In the genomic region with DNA sequence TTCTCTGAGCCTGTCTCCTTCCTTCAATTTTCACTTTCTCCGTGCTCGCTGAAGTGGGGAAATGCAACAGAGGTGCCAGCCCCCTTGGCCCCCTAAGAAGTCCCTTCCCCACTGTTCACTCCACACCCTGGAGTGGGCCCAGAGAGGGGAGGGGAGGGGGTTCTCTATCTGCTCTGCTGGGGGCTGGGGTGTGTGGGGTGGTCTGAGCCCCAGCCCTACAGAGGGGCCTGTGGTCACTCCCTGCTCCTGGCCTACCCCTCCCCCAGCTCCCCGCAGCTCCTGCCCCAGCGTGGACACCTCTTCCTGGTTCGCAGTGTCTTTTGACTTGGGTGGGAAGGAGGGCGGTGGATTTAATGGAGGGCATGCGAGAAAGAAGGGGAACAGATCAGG, we compare ENCODE assay signal across 6 cellular contexts. TPM values are rescaled to one million over a fixed set of nuclear protein-coding genes. Genes with fewer than 3 reads are reported as not detected.
DNase-seq lines count a peak whose midpoint lies in the region; ATAC-seq and TF ChIP-seq lines count a peak whose summit lies in the region.

No MANE protein-coding gene starts in this region.

- H2BK5ac ChIP-seq in mesendoderm (ENCODE audit: low read length) = no peak overlapping the region

- H3K27me3 ChIP-seq in mesendoderm (ENCODE audit: insufficient read depth, low read length, poor library complexity) = no peaks in the 10 kb centered on the region

- H2BK15ac ChIP-seq in mesendoderm (replicated peaks; ENCODE audit: low read depth) = no peak overlapping the region

- no peak for TF ChIP-seq CTCF in C4-2B (conservative IDR thresholded peaks at IDR 0.05)

- H3K4me1 Mint-ChIP-seq in activated naive CD8-positive, alpha-beta T cell treated with anti-CD3 and anti-CD28 coated beads, Interleukin-2, amount 10 ng/mL, durations not matched to agents 7 days and 5 days = peaks cover 19% of the 10 kb centered on the region

- peaks cover 5% of the 10 kb centered on the region for H3K36me3 ChIP-seq in mesendoderm (ENCODE audit: control insufficient read depth, insufficient read depth, low read length)

- H3K27ac Mint-ChIP-seq in activated naive CD8-positive, alpha-beta T cell treated with anti-CD3 and anti-CD28 coated beads, Interleukin-2, amount 10 ng/mL, durations not matched to agents 7 days and 5 days = no peak overlapping the region

- no peak overlapping the region for H4K8ac ChIP-seq in mesendoderm (ENCODE audit: low read depth, low read length)

- H3K56ac ChIP-seq in mesendoderm (ENCODE audit: low read length) = peak overlapping the region; percentile 97

- peaks cover 16% of the 10 kb centered on the region for H3K79me1 ChIP-seq in mesendoderm (ENCODE audit: low read length)

- H3K4me1 ChIP-seq in mesendoderm (ENCODE audit: control insufficient read depth, low read depth, low read length) = peaks cover 13% of the 10 kb centered on the region

- no peak overlapping the region for H2BK120ac ChIP-seq in mesendoderm (ENCODE audit: low read depth, low read length)

- H3K27ac ChIP-seq in C4-2B (peak overlapping the region; percentile 89), mesendoderm (ENCODE audit: low read depth, low read length) (no peak overlapping the region)

- no peak for ATAC-seq in activated naive CD8-positive, alpha-beta T cell treated with anti-CD3 and anti-CD28 coated beads, Interleukin-2, amount 10 ng/mL, durations not matched to agents 7 days and 5 days (ENCODE audit: low read depth)
- ATAC-seq in GM21576 (IDR thresholded peaks at IDR 0.05; ENCODE audit: unreplicated experiment) (no peak), HG03439 (IDR thresholded peaks at IDR 0.05; ENCODE audit: unreplicated experiment) (no peak)

- H3K36me3 Mint-ChIP-seq in activated naive CD8-positive, alpha-beta T cell treated with anti-CD3 and anti-CD28 coated beads, Interleukin-2, amount 10 ng/mL, durations not matched to agents 7 days and 5 days = peaks cover 3% of the 10 kb centered on the region

- H3K4me2 ChIP-seq in mesendoderm (ENCODE audit: low read length) = peak overlapping the region; percentile 86

- peak overlapping the region; percentile 66 for H3K4ac ChIP-seq in mesendoderm (ENCODE audit: low read depth, low read length)

- peak overlapping the region; percentile 72 for H3K4me3 Mint-ChIP-seq in activated naive CD8-positive, alpha-beta T cell treated with anti-CD3 and anti-CD28 coated beads, Interleukin-2, amount 10 ng/mL, durations not matched to agents 7 days and 5 days

- no CpG with 5 or more reads among the region's 7 CpGs for whole genome bisulfite sequencing in mesendoderm (ENCODE audit: extremely low coverage, insufficient coverage, low lambda C conversion rate)

- peak overlapping the region; percentile 85 for H3K23ac ChIP-seq in mesendoderm (ENCODE audit: low read length)

- H3K9me3 Mint-ChIP-seq in activated naive CD8-positive, alpha-beta T cell treated with anti-CD3 and anti-CD28 coated beads, Interleukin-2, amount 10 ng/mL, durations not matched to agents 7 days and 5 days = no peaks in the 10 kb centered on the region

- peak overlapping the region; percentile 90 for H3K4me3 ChIP-seq in mesendoderm (ENCODE audit: low read length)

- peak overlapping the region; percentile 81 for H3K18ac ChIP-seq in mesendoderm (ENCODE audit: low read length)

- peak overlapping the region; percentile 93 for H2AK5ac ChIP-seq in mesendoderm (ENCODE audit: low read length)

- H3K9ac ChIP-seq in mesendoderm (ENCODE audit: low read length) = peak overlapping the region; percentile 99

- H4K5ac ChIP-seq in mesendoderm (ENCODE audit: low read length) = no peak overlapping the region

- peaks cover 12% of the 10 kb centered on the region for H3K79me2 ChIP-seq in mesendoderm (ENCODE audit: control insufficient read depth, insufficient read depth, low read length)

- DNase-seq in activated naive CD8-positive, alpha-beta T cell treated with anti-CD3 and anti-CD28 coated beads, Interleukin-2, amount 10 ng/mL, durations not matched to agents 7 days and 5 days = no peak
- DNase-seq in mesendoderm (no peak), foreskin melanocyte (no peak)

- POLR2A ChIA-PET in activated naive CD8-positive, alpha-beta T cell treated with anti-CD3 and anti-CD28 coated beads, Interleukin-2, amount 10 ng/mL, durations not matched to agents 7 days and 5 days (lab: Charles Lee) = no interaction called here

- no peaks in the 10 kb centered on the region for H3K27me3 Mint-ChIP-seq in activated naive CD8-positive, alpha-beta T cell treated with anti-CD3 and anti-CD28 coated beads, Interleukin-2, amount 10 ng/mL, durations not matched to agents 7 days and 5 days

RNA-seq across cellular contexts. Expression of a gene that starts 1.0 kb away (rescaled TPM):
- 10 to 100 TPM; 22.0 to 22.4 TPM for total RNA-seq in activated naive CD8-positive, alpha-beta T cell treated with anti-CD3 and anti-CD28 coated beads, Interleukin-2, amount 10 ng/mL, durations not matched to agents 7 days and 5 days
- 41.5 TPM for polyA plus RNA-seq in mesendoderm (2013, experiment 1 of 2)
- 42.1 TPM for polyA plus RNA-seq in mesendoderm (2013, experiment 2 of 2)

RNA-seq across cellular contexts. Expression of a gene that starts 13.3 kb away (rescaled TPM):
- 10 to 100 TPM; 10.8 to 11.0 TPM for total RNA-seq in activated naive CD8-positive, alpha-beta T cell treated with anti-CD3 and anti-CD28 coated beads, Interleukin-2, amount 10 ng/mL, durations not matched to agents 7 days and 5 days
- 20.1 TPM for polyA plus RNA-seq in mesendoderm (2013, experiment 1 of 2)
- polyA plus RNA-seq in mesendoderm (2013, experiment 2 of 2) = 19.7 TPM

RNA-seq across cellular contexts. Expression of a gene that starts 13.3 kb away (rescaled TPM):
- total RNA-seq in activated naive CD8-positive, alpha-beta T cell treated with anti-CD3 and anti-CD28 coated beads, Interleukin-2, amount 10 ng/mL, durations not matched to agents 7 days and 5 days = 10 to 100 TPM; 55.1 to 57.1 TPM
- 78.0 TPM for polyA plus RNA-seq in mesendoderm (2013, experiment 1 of 2)
- 74.1 TPM for polyA plus RNA-seq in mesendoderm (2013, experiment 2 of 2)

RNA-seq across cellular contexts. Expression of a gene that starts 30.3 kb away (rescaled TPM):
- 1 to 10 TPM; 1.1 to 1.4 TPM for total RNA-seq in activated naive CD8-positive, alpha-beta T cell treated with anti-CD3 and anti-CD28 coated beads, Interleukin-2, amount 10 ng/mL, durations not matched to agents 7 days and 5 days
- polyA plus RNA-seq in mesendoderm (2013, experiment 1 of 2) = 0.39 TPM
- 0.39 TPM for polyA plus RNA-seq in mesendoderm (2013, experiment 2 of 2)

RNA-seq across cellular contexts. Expression of a gene that starts 30.4 kb away (rescaled TPM):
- total RNA-seq in activated naive CD8-positive, alpha-beta T cell treated with anti-CD3 and anti-CD28 coated beads, Interleukin-2, amount 10 ng/mL, durations not matched to agents 7 days and 5 days = 10 to 100 TPM; 66.1 to 68.6 TPM
- polyA plus RNA-seq in mesendoderm (2013, experiment 1 of 2) = 1.3 TPM
- polyA plus RNA-seq in mesendoderm (2013, experiment 2 of 2) = 1.3 TPM
